30 cellular contexts compared by ENCODE assay signal in the genomic region with DNA sequence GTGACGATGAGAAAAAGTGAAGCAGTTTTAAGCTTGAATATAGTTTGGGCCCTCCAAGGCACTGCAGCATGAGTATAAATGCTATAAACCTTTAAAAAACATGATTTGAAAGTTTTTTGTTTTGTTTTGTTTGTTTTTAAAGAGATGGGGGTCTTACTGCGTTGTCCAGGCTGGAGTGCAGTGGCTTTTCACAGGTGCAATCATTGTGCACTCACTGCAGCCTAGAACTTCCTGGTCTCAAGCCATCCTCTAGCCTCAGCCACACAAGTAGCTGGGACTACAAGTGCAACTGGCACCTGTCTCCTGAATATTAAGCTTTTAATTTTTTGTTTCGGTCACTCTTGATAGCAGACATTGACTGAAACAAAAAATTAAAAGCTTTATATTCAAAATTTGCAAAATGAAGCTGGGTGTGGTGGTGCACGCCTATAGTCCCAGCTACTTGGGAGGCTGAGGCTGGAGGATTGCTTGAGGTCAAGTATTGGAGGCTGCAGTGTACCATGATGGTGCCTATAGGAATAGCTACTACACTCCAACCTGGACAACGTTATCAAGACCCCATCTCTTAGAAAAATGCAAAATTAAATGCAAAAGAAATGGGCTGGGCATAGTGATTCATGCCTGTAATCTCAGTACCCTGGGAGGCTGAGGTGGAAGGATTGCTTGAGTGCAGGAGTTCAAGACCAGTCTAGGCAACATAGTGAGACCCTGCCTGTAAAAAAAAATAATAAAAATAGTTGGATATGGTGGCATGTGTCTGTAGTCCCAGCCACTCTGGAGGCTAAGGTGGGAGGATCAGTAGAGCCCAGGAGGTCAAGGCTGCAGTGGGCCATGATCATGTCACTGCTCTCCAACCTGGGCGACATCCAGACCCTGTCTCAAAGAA.
"Had no signal": no experiment of that assay in that cellular context is flagged by ENCODE, and none has a peak within 500 bp of the region (broad histone marks: within the 10 kb centered on the region; RNA-seq: fewer than 3 reads in every experiment).

No MANE protein-coding gene starts in this region.

- H3K4me1 Mint-ChIP-seq: activated CD4-positive, alpha-beta memory T cell treated with anti-CD3 and anti-CD28 coated beads, Interleukin-2, amount 10 ng/mL, durations not matched to agents 7 days and 5 days; activated CD4-positive, alpha-beta T cell treated with anti-CD3 and anti-CD28 coated beads, Interleukin-2, amount 10 ng/mL, durations not matched to agents 7 days and 5 days; activated naive CD8-positive, alpha-beta T cell treated with anti-CD3 and anti-CD28 coated beads for 36 hours; activated naive CD8-positive, alpha-beta T cell treated with anti-CD3 and anti-CD28 coated beads, Interleukin-2, amount 50 U/mL, for 24 hours; activated T-helper 17 cell treated with anti-CD3 and anti-CD28 coated beads, Interleukin-2, amount 50 U/mL, for 72 hours had no signal

- H3K27me3 Mint-ChIP-seq: activated CD4-positive, alpha-beta memory T cell treated with anti-CD3 and anti-CD28 coated beads, Interleukin-2, amount 10 ng/mL, durations not matched to agents 7 days and 5 days; activated naive CD8-positive, alpha-beta T cell treated with anti-CD3 and anti-CD28 coated beads for 36 hours; activated naive CD8-positive, alpha-beta T cell treated with anti-CD3 and anti-CD28 coated beads, Interleukin-2, amount 50 U/mL, for 24 hours; activated T-cell treated with anti-CD3 and anti-CD28 coated beads, Interleukin-2, amount 50 U/mL, for 24 hours; activated T-helper 17 cell treated with anti-CD3 and anti-CD28 coated beads, Interleukin-2, amount 50 U/mL, for 72 hours; effector memory CD8-positive, alpha-beta T cell had no signal

- DNase-seq: activated CD4-positive, alpha-beta memory T cell treated with anti-CD3 and anti-CD28 coated beads, Interleukin-2, amount 10 ng/mL, durations not matched to agents 7 days and 5 days; activated CD4-positive, alpha-beta T cell treated with anti-CD3 and anti-CD28 coated beads for 1 hour; activated CD4-positive, alpha-beta T cell treated with anti-CD3 and anti-CD28 coated beads for 4 hours; activated CD4-positive, alpha-beta T cell treated with anti-CD3 and anti-CD28 coated beads, Interleukin-2, amount 10 ng/mL, durations not matched to agents 7 days and 5 days; activated CD4-positive, alpha-beta T cell treated with anti-CD3 and anti-CD28 coated beads, Interleukin-2, amount 50 U/mL, for 4 hours; activated CD8-positive, alpha-beta memory T cell treated with anti-CD3 and anti-CD28 coated beads, Interleukin-2, amount 50 U/mL, for 48 hours; activated effector memory CD4-positive, alpha-beta T cell treated with Interleukin-2 at 50 U/mL for 16 hours; activated gamma-delta T cell treated with Interleukin-2 at 50 U/mL for 16 hours; activated naive CD4-positive, alpha-beta T cell treated with anti-CD3 and anti-CD28 coated beads, Interleukin-2, amount 50 U/mL, for 16 hours; activated naive CD4-positive, alpha-beta T cell treated with Interleukin-2 at 50 U/mL for 16 hours; activated naive CD8-positive, alpha-beta T cell treated with anti-CD3 and anti-CD28 coated beads for 36 hours; activated naive CD8-positive, alpha-beta T cell treated with anti-CD3 and anti-CD28 coated beads, Interleukin-2, amount 50 U/mL, for 24 hours; activated T-cell treated with anti-CD3 and anti-CD28 coated beads for 4 hours; activated T-cell treated with anti-CD3 and anti-CD28 coated beads, Interleukin-2, amount 50 U/mL, for 24 hours; adrenal gland; amygdala; aorta; body of pancreas; caudate nucleus; cortex of kidney; dermis blood vessel endothelial cell; effector CD4-positive, alpha-beta T cell; effector memory CD8-positive, alpha-beta T cell; foreskin fibroblast; head of caudate nucleus; T-helper 2 cell had no signal

- H3K27ac Mint-ChIP-seq: activated CD4-positive, alpha-beta memory T cell treated with anti-CD3 and anti-CD28 coated beads, Interleukin-2, amount 10 ng/mL, durations not matched to agents 7 days and 5 days; activated CD4-positive, alpha-beta T cell treated with anti-CD3 and anti-CD28 coated beads, Interleukin-2, amount 10 ng/mL, durations not matched to agents 7 days and 5 days; activated naive CD8-positive, alpha-beta T cell treated with anti-CD3 and anti-CD28 coated beads for 36 hours; activated naive CD8-positive, alpha-beta T cell treated with anti-CD3 and anti-CD28 coated beads, Interleukin-2, amount 50 U/mL, for 24 hours; activated T-cell treated with anti-CD3 and anti-CD28 coated beads, Interleukin-2, amount 50 U/mL, for 24 hours; activated T-helper 17 cell treated with anti-CD3 and anti-CD28 coated beads, Interleukin-2, amount 50 U/mL, for 72 hours; effector memory CD8-positive, alpha-beta T cell had no signal

- H3K9me3 Mint-ChIP-seq: activated CD4-positive, alpha-beta memory T cell treated with anti-CD3 and anti-CD28 coated beads, Interleukin-2, amount 10 ng/mL, durations not matched to agents 7 days and 5 days; activated CD4-positive, alpha-beta T cell treated with anti-CD3 and anti-CD28 coated beads, Interleukin-2, amount 10 ng/mL, durations not matched to agents 7 days and 5 days; activated naive CD8-positive, alpha-beta T cell treated with anti-CD3 and anti-CD28 coated beads for 36 hours; activated naive CD8-positive, alpha-beta T cell treated with anti-CD3 and anti-CD28 coated beads, Interleukin-2, amount 50 U/mL, for 24 hours; activated T-cell treated with anti-CD3 and anti-CD28 coated beads, Interleukin-2, amount 50 U/mL, for 24 hours; activated T-helper 17 cell treated with anti-CD3 and anti-CD28 coated beads, Interleukin-2, amount 50 U/mL, for 72 hours; effector memory CD8-positive, alpha-beta T cell had no signal

- H3K4me3 ChIP-seq: adrenal gland, body of pancreas had no signal

- H3K27me3 ChIP-seq: adrenal gland, body of pancreas had no signal

- H3K27ac ChIP-seq: adrenal gland, body of pancreas had no signal

- H3K4me1 ChIP-seq: adrenal gland had no signal

- H3K9me3 ChIP-seq: adrenal gland, body of pancreas had no signal

- H3K4me3 Mint-ChIP-seq: activated CD4-positive, alpha-beta memory T cell treated with anti-CD3 and anti-CD28 coated beads, Interleukin-2, amount 10 ng/mL, durations not matched to agents 7 days and 5 days; activated CD4-positive, alpha-beta T cell treated with anti-CD3 and anti-CD28 coated beads, Interleukin-2, amount 10 ng/mL, durations not matched to agents 7 days and 5 days; activated naive CD8-positive, alpha-beta T cell treated with anti-CD3 and anti-CD28 coated beads for 36 hours; activated naive CD8-positive, alpha-beta T cell treated with anti-CD3 and anti-CD28 coated beads, Interleukin-2, amount 50 U/mL, for 24 hours; activated T-cell treated with anti-CD3 and anti-CD28 coated beads, Interleukin-2, amount 50 U/mL, for 24 hours; activated T-helper 17 cell treated with anti-CD3 and anti-CD28 coated beads, Interleukin-2, amount 50 U/mL, for 72 hours; effector memory CD8-positive, alpha-beta T cell had no signal

- FAIRE-seq: colon, frontal cortex had no signal

- ATAC-seq: activated naive CD8-positive, alpha-beta T cell treated with anti-CD3 and anti-CD28 coated beads, Interleukin-2, amount 50 U/mL, for 24 hours; activated T-helper 17 cell treated with anti-CD3 and anti-CD28 coated beads, Interleukin-2, amount 50 U/mL, for 72 hours; body of pancreas; effector memory CD8-positive, alpha-beta T cell; esophagus mucosa had no signal
